ENCODE assay signal across 9 cellular contexts in the genomic region with DNA sequence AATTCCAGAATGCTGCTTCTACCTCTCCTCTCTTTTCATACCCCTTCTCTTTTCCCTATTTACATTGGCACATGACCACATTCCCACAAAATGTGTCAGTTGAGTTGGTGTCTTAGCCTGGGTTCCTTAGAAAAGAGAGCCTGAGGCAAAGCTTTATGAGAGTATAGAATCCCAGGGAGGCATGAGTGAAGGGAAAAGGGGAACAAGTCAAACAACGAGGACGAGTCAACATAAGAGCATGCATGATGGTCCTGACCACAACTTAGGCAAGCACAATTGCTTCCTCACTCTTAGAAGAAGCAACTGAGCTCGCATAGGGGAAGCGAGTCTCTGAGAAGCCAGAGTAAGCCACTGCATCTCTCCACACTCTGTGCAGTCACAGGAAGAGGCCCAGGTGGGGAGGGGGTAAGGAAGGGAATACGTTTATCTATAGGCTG. TPM values are rescaled to one million over a fixed set of nuclear protein-coding genes. Genes with fewer than 3 reads are reported as not detected.
A peak's percentile ranks its signal among the peaks of the same experiment; 100 is the strongest.
DNase-seq lines count a peak whose midpoint lies in the region; ATAC-seq and TF ChIP-seq lines count a peak whose summit lies in the region.
"Had no signal": no experiment of that assay in that cellular context is flagged by ENCODE, and none has a peak within 500 bp of the region (broad histone marks: within the 10 kb centered on the region; RNA-seq: fewer than 3 reads in every experiment).

No MANE protein-coding gene starts in this region.

- no peaks in the 10 kb centered on the region for H3K9me3 ChIP-seq in upper lobe of left lung

- H3K4me3 Mint-ChIP-seq in activated naive CD8-positive, alpha-beta T cell treated with anti-CD3 and anti-CD28 coated beads, Interleukin-2, amount 10 ng/mL, durations not matched to agents 7 days and 5 days: peak overlapping the region; percentile 29
- H3K4me3 Mint-ChIP-seq in activated naive CD8-positive, alpha-beta T cell treated with anti-CD3 and anti-CD28 coated beads for 36 hours: no peak overlapping the region

- POLR2A ChIA-PET in activated naive CD8-positive, alpha-beta T cell treated with anti-CD3 and anti-CD28 coated beads, Interleukin-2, amount 10 ng/mL, durations not matched to agents 7 days and 5 days (lab: Charles Lee): interaction anchor here (0.9 to 1.5 kb wide), 2 partner anchors 51 to 145 kb away, joined by 3 to 7 read pairs; a partner anchor contains a TSS

- no peak overlapping the region for H3K27ac ChIP-seq in upper lobe of left lung

- H3K27me3 ChIP-seq in upper lobe of left lung: no peaks in the 10 kb centered on the region

- DNase-seq in activated naive CD8-positive, alpha-beta T cell treated with anti-CD3 and anti-CD28 coated beads, Interleukin-2, amount 10 ng/mL, durations not matched to agents 7 days and 5 days: no peak
- no peak for DNase-seq in activated naive CD8-positive, alpha-beta T cell treated with anti-CD3 and anti-CD28 coated beads for 36 hours
- DNase-seq in T1000 (lab: John Stamatoyannopoulos, UW): peak; percentile 40
- DNase-seq in globus pallidus (ENCODE audit: low spot score): peak; percentile 52
- DNase-seq in upper lobe of left lung: peak in 1 of 2 donors; percentile 73
- no peak for DNase-seq in NCI-H774 (lab: John Stamatoyannopoulos, UW)
- no peak for DNase-seq in OCI-M2 (lab: John Stamatoyannopoulos, UW; ENCODE audit: unreplicated experiment)
- DNase-seq: NCI-H146 had no signal

- ATAC-seq in activated naive CD8-positive, alpha-beta T cell treated with anti-CD3 and anti-CD28 coated beads, Interleukin-2, amount 10 ng/mL, durations not matched to agents 7 days and 5 days (ENCODE audit: low read depth): peak; percentile 96
- ATAC-seq in upper lobe of left lung (ENCODE audit: low FRiP score in 2 of 2) (peak; percentile 86 to 88), GM21528 (IDR thresholded peaks at IDR 0.05; ENCODE audit: low FRiP score, unreplicated experiment) (no peak)

- H3K4me1 ChIP-seq in upper lobe of left lung: peaks cover 0 to 13% (median 8%) of the 10 kb centered on the region in 4 donors

- no peak for TF ChIP-seq EP300 in upper lobe of left lung (IDR thresholded peaks at IDR 0.05)

- peaks cover 9% of the 10 kb centered on the region for H3K4me1 Mint-ChIP-seq in activated naive CD8-positive, alpha-beta T cell treated with anti-CD3 and anti-CD28 coated beads, Interleukin-2, amount 10 ng/mL, durations not matched to agents 7 days and 5 days
- peaks cover 9% of the 10 kb centered on the region for H3K4me1 Mint-ChIP-seq in activated naive CD8-positive, alpha-beta T cell treated with anti-CD3 and anti-CD28 coated beads for 36 hours

- no peak for TF ChIP-seq CTCF in upper lobe of left lung (IDR thresholded peaks at IDR 0.05)

- H3K27ac Mint-ChIP-seq in activated naive CD8-positive, alpha-beta T cell treated with anti-CD3 and anti-CD28 coated beads, Interleukin-2, amount 10 ng/mL, durations not matched to agents 7 days and 5 days: peak overlapping the region; percentile 62
- no peak overlapping the region for H3K27ac Mint-ChIP-seq in activated naive CD8-positive, alpha-beta T cell treated with anti-CD3 and anti-CD28 coated beads for 36 hours

- H3K36me3 ChIP-seq in upper lobe of left lung: no peaks in the 10 kb centered on the region

- H3K27me3 Mint-ChIP-seq in activated naive CD8-positive, alpha-beta T cell treated with anti-CD3 and anti-CD28 coated beads, Interleukin-2, amount 10 ng/mL, durations not matched to agents 7 days and 5 days: no peaks in the 10 kb centered on the region
- no peaks in the 10 kb centered on the region for H3K27me3 Mint-ChIP-seq in activated naive CD8-positive, alpha-beta T cell treated with anti-CD3 and anti-CD28 coated beads for 36 hours

- no peak for TF ChIP-seq POLR2A in upper lobe of left lung (IDR thresholded peaks at IDR 0.05)

- WGBS in upper lobe of left lung, 2 donors: 60 to 73% methylated on average over 5 of the region's 5 CpGs

- H3K4me3 ChIP-seq in upper lobe of left lung: no peak overlapping the region

- H3K36me3 Mint-ChIP-seq in activated naive CD8-positive, alpha-beta T cell treated with anti-CD3 and anti-CD28 coated beads, Interleukin-2, amount 10 ng/mL, durations not matched to agents 7 days and 5 days: no peaks in the 10 kb centered on the region
- H3K36me3 Mint-ChIP-seq in activated naive CD8-positive, alpha-beta T cell treated with anti-CD3 and anti-CD28 coated beads for 36 hours: no peaks in the 10 kb centered on the region

- H3K9me3 Mint-ChIP-seq in activated naive CD8-positive, alpha-beta T cell treated with anti-CD3 and anti-CD28 coated beads, Interleukin-2, amount 10 ng/mL, durations not matched to agents 7 days and 5 days: no peaks in the 10 kb centered on the region
- no peaks in the 10 kb centered on the region for H3K9me3 Mint-ChIP-seq in activated naive CD8-positive, alpha-beta T cell treated with anti-CD3 and anti-CD28 coated beads for 36 hours

RNA-seq across cellular contexts. Expression of a gene that starts 15.4 kb away (rescaled TPM):
- total RNA-seq in activated naive CD8-positive, alpha-beta T cell treated with anti-CD3 and anti-CD28 coated beads, Interleukin-2, amount 10 ng/mL, durations not matched to agents 7 days and 5 days: 1 to 10 TPM; 1.6 to 2.4 TPM
- total RNA-seq in activated naive CD8-positive, alpha-beta T cell treated with anti-CD3 and anti-CD28 coated beads for 36 hours: 1 to 10 TPM in 1 of 2 experiments, under 1 TPM in 1; 0.82 to 1.9 TPM
- 1 to 10 TPM in 5 of 6 donors, under 1 TPM in 1; 1.00 to 8.4 (median 3.4) TPM for total RNA-seq in upper lobe of left lung

RNA-seq across cellular contexts. Expression of a gene that starts 51.3 kb away (rescaled TPM):
- total RNA-seq in activated naive CD8-positive, alpha-beta T cell treated with anti-CD3 and anti-CD28 coated beads, Interleukin-2, amount 10 ng/mL, durations not matched to agents 7 days and 5 days: 100 to 1,000 TPM; 211 to 220 TPM
- total RNA-seq in activated naive CD8-positive, alpha-beta T cell treated with anti-CD3 and anti-CD28 coated beads for 36 hours: 100 to 1,000 TPM; 129 to 133 TPM
- total RNA-seq in upper lobe of left lung: 100 to 1,000 TPM; 216 to 502 (median 344) TPM

Comparison
In these comparisons a context has a peak if more than half of its experiments do, and no peak if none do; other contexts are left out.
1. DNase-seq: peak in T1000 (single experiment) and globus pallidus (single experiment); none in activated naive CD8-positive, alpha-beta T cell treated with anti-CD3 and anti-CD28 coated beads, Interleukin-2, amount 10 ng/mL, durations not matched to agents 7 days and 5 days (single experiment), activated naive CD8-positive, alpha-beta T cell treated with anti-CD3 and anti-CD28 coated beads for 36 hours (single experiment), NCI-H774 (single experiment) and OCI-M2 (single experiment).